In the genomic region with DNA sequence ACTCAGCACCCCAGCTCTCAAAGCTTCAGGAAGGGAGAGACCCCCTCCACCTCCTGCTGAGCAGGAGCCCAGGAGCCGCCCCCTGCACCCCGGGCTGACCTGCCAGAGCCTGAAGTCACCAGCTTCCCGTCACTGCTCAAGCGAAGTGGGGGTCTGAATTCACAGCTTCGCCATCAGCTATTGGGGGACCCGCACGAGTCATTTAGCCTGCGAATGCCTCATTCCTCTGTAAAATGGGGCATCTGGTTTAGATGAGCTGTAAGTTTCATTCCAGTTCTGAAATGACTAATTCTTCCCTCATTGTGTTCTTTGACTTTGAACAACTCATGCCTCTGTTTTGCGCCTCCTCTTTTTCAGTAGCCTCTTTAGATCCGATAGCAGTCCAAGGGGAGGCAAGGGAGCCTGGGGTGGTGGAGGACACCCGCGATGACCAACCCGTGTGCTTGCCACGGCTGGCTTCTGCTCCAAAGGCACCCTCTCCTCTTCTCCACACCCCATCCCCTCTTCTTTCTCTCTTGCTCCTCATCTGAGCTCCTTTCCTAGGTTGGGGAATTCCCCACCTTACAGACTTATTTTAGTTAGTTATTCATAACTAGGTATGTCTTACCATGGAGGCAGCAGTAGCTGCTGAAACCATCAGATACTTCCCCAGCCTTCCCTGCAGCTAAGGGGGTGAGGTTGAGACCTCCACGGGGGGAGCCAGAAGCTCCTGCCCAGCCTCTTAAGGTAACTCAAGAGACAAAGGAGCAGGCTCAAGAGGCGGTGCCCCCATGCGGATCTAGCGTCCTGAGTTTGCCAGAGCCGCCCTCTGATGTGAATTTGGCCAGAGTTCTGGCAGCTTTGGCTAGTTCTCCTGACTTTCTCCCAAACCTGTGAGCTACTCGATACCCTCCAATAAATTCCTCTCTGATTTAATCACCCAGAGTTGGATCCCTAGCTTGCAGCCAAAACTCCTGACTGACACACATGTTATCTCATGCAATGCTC, we compare ENCODE assay signal across 8 cellular contexts. TPM values are rescaled to one million over a fixed set of nuclear protein-coding genes. Genes with fewer than 3 reads are reported as not detected.
DNase-seq lines count a peak whose midpoint lies in the region; ATAC-seq and TF ChIP-seq lines count a peak whose summit lies in the region.

No MANE protein-coding gene starts in this region.

- peaks cover 71% of the 10 kb centered on the region for H3K4me1 Mint-ChIP-seq in stimulated activated effector memory CD8-positive, alpha-beta T cell treated with anti-CD3 and anti-CD28 coated beads, Interleukin-12 subunit alpha, Interleukin-12 subunit beta, amount 100 ng/mL, for 72 hours

- H3K9me1 ChIP-seq in IMR-90 (ENCODE audit: insufficient read depth, low read length), result peaks cover 8% of the 10 kb centered on the region

- TF ChIP-seq CTCF in AG09309 (IDR thresholded peaks at IDR 0.05; ENCODE audit: control insufficient read depth, insufficient read depth, low read depth, low read length, missing control alignments) (peak; percentile 15), IMR-90 (conservative IDR thresholded peaks at IDR 0.05; ENCODE audit: low read depth, low read length) (0 out of 2 replicates have a peak, but pooled peaks have one; percentile 2), astrocyte of the cerebellum (IDR thresholded peaks at IDR 0.05; ENCODE audit: low read depth, low read length, missing control alignments) (no peak)

- TF ChIP-seq POLR2A in IMR-90 (IDR thresholded peaks at IDR 0.05; ENCODE audit: low read depth, low read length), result peak; percentile 42; the same call in 1 of the 2 replicates

- peak; percentile 40 for DNase-seq in AG09309 (ENCODE audit: low read depth)
- DNase-seq in IMR-90, result peak; percentile 86
- DNase-seq in astrocyte of the cerebellum (ENCODE audit: low read depth), result peak; percentile 41
- DNase-seq in stimulated activated effector memory CD8-positive, alpha-beta T cell treated with anti-CD3 and anti-CD28 coated beads, Interleukin-12 subunit alpha, Interleukin-12 subunit beta, amount 100 ng/mL, for 72 hours (ENCODE audit: low spot score in 2 of 2), result peak; percentile 41 to 83
- no peak for DNase-seq in COR-L47 (lab: John Stamatoyannopoulos, UW)
- DNase-seq in mesenteric fat pad (ENCODE audit: low spot score), result no peak
- no peak for DNase-seq in DMS114 treated with DMSO at 0.1 percent for 48 hours (lab: John Stamatoyannopoulos, UW; ENCODE audit: unreplicated experiment)

- H3K14ac ChIP-seq in IMR-90 (replicated peaks; ENCODE audit: low read depth, low read length), result peak overlapping the region; percentile 56

- WGBS in IMR-90 (ENCODE audit: extremely low coverage in 2 of 2, insufficient read length in 1 of 2), 2 experiments, result 60% methylated on average over 4 of the region's 20 CpGs; no CpG with 5 or more reads in 1 of the 2 experiments

- ATAC-seq in GM19455 (IDR thresholded peaks at IDR 0.05; ENCODE audit: unreplicated experiment) (peak; percentile 56), IMR-90 (ENCODE audit: low read depth) (peak; percentile 75)
- ATAC-seq in stimulated activated effector memory CD8-positive, alpha-beta T cell treated with anti-CD3 and anti-CD28 coated beads, Interleukin-12 subunit alpha, Interleukin-12 subunit beta, amount 100 ng/mL, for 72 hours, result peak; percentile 89

- H4K5ac ChIP-seq in IMR-90 (ENCODE audit: low read depth, low read length), result peak overlapping the region; percentile 5; the same call in 1 of the 2 replicates

- H3K4me1 ChIP-seq in IMR-90 (ENCODE audit: control insufficient read depth, insufficient read depth, low read length), result peaks cover 16% of the 10 kb centered on the region

- peak overlapping the region; percentile 17; the same call in 1 of the 2 replicates for H3K18ac ChIP-seq in IMR-90 (ENCODE audit: low read depth, low read length)

- TF ChIP-seq RAD21 in IMR-90 (IDR thresholded peaks at IDR 0.05; ENCODE audit: low read length), result no peak

- H3K9ac ChIP-seq in IMR-90 (ENCODE audit: low read depth, low read length), result no peak overlapping the region

- peak overlapping the region; percentile 65 for H3K4ac ChIP-seq in IMR-90 (ENCODE audit: low read depth, low read length)

- H3K4me2 ChIP-seq in IMR-90 (ENCODE audit: low read depth, low read length), result peak overlapping the region; percentile 56

- no peaks in the 10 kb centered on the region for H3K27me3 ChIP-seq in IMR-90 (ENCODE audit: control insufficient read depth, insufficient read depth, low read length)

- H4K20me1 ChIP-seq in IMR-90 (ENCODE audit: insufficient read depth, low read length), result 0 out of 2 replicates have a peak, but pooled peaks cover 3% of the 10 kb centered on the region

- no peak overlapping the region for H3K4me3 ChIP-seq in AG09309 (ENCODE audit: control insufficient read depth, low read depth, low read length)
- H3K4me3 ChIP-seq in IMR-90 (ENCODE audit: insufficient read depth, low read depth, low read length), result no peak overlapping the region
- H3K4me3 ChIP-seq in astrocyte of the cerebellum (ENCODE audit: low read depth, low read length), result no peak overlapping the region

- H3K27ac Mint-ChIP-seq in stimulated activated effector memory CD8-positive, alpha-beta T cell treated with anti-CD3 and anti-CD28 coated beads, Interleukin-12 subunit alpha, Interleukin-12 subunit beta, amount 100 ng/mL, for 72 hours, result peak overlapping the region; percentile 84

- H3K9me3 ChIP-seq in IMR-90 (ENCODE audit: control insufficient read depth, insufficient read depth, low read length), result no peaks in the 10 kb centered on the region

- POLR2A ChIA-PET in IMR-90 (lab: Charles Lee; ENCODE audit: unreplicated experiment), result no interaction called here

- intact Hi-C loops in IMR-90 (cut with micrococcal nuclease), result no loop called here

- dilution Hi-C loops in IMR-90 (cut with HindIII; ENCODE audit: low sequenced_read_pairs, unreplicated experiment), result no loop called here

- peak overlapping the region; percentile 52 for H2AK5ac ChIP-seq in IMR-90 (ENCODE audit: low read depth, low read length)

- peak overlapping the region; percentile 46; the same call in 1 of the 3 replicates for H2BK15ac ChIP-seq in IMR-90 (ENCODE audit: low read depth, low read length)

- peak overlapping the region; percentile 10; the same call in 1 of the 2 replicates for H3K27ac ChIP-seq in IMR-90 (ENCODE audit: insufficient read depth, low read length)

- H3K4me3 Mint-ChIP-seq in stimulated activated effector memory CD8-positive, alpha-beta T cell treated with anti-CD3 and anti-CD28 coated beads, Interleukin-12 subunit alpha, Interleukin-12 subunit beta, amount 100 ng/mL, for 72 hours, result peak overlapping the region; percentile 71

- H3K79me1 ChIP-seq in IMR-90 (ENCODE audit: low read depth in 1 of 2, low read length in 2 of 2), result no peaks in the 10 kb centered on the region; a peak in 1 of 4 replicates

- in situ Hi-C loops in IMR-90 (cut with MboI; ENCODE audit: low sequenced_read_pairs), result loop anchor here (25.0 kb wide), 1 partner anchor 626 kb away; no protein-coding TSS in a partner anchor
- in situ Hi-C loops in astrocyte of the cerebellum (cut with HindIII; ENCODE audit: low sequenced_read_pairs), result no loop called here

- H3K23ac ChIP-seq in IMR-90 (ENCODE audit: low read depth, low read length), result no peak overlapping the region

- H3K36me3 Mint-ChIP-seq in stimulated activated effector memory CD8-positive, alpha-beta T cell treated with anti-CD3 and anti-CD28 coated beads, Interleukin-12 subunit alpha, Interleukin-12 subunit beta, amount 100 ng/mL, for 72 hours, result peaks cover 22% of the 10 kb centered on the region

- peak overlapping the region; percentile 62 for H2BK5ac ChIP-seq in IMR-90 (ENCODE audit: low read depth, low read length, poor library complexity, severe bottlenecking)

- peak overlapping the region; percentile 43 for H4K91ac ChIP-seq in IMR-90 (ENCODE audit: insufficient read depth, low read depth, low read length)

- H2AK9ac ChIP-seq in IMR-90 (replicated peaks; ENCODE audit: low read depth, low read length, poor library complexity), result peak overlapping the region; percentile 38

- no peaks in the 10 kb centered on the region for H3K9me3 Mint-ChIP-seq in stimulated activated effector memory CD8-positive, alpha-beta T cell treated with anti-CD3 and anti-CD28 coated beads, Interleukin-12 subunit alpha, Interleukin-12 subunit beta, amount 100 ng/mL, for 72 hours

- H2AFZ ChIP-seq in IMR-90 (replicated peaks; ENCODE audit: low read length, poor library complexity), result peak overlapping the region; percentile 80

- peak overlapping the region; percentile 36 to 41; a peak in 3 of 4 replicates for H4K8ac ChIP-seq in IMR-90 (ENCODE audit: low read depth in 2 of 2, low read length in 2 of 2)

- H3K56ac ChIP-seq in IMR-90 (ENCODE audit: extremely low read depth, insufficient read depth, low read length), result no peak overlapping the region

- H2BK20ac ChIP-seq in IMR-90 (ENCODE audit: low read depth, low read length), result peak overlapping the region; percentile 61

- peak overlapping the region; percentile 66 for H2BK120ac ChIP-seq in IMR-90 (ENCODE audit: low read depth, low read length)

- CTCF ChIA-PET in IMR-90 (lab: Yijun Ruan, JAX), result interaction anchor here (0.6 to 1.6 kb wide), 5 partner anchors 23 to 859 kb away, joined by 3 to 5 read pairs (median 4); partner anchors contain the start of gene PFKFB3

- no TSS peak for BruUV-seq in IMR-90 (replicated peaks; lab: Mats Ljungman, UMichigan)

- H3K36me3 ChIP-seq in IMR-90 (ENCODE audit: control insufficient read depth, insufficient read depth, low read length), result no peaks in the 10 kb centered on the region

TF ChIP-seq in IMR-90, 13 proteins besides CTCF, POLR2A, EP300 and RAD21:
- no peak for TF ChIP-seq SMC3 (IDR thresholded peaks at IDR 0.05; ENCODE audit: low read depth, low read length)
- TF ChIP-seq CHD1 (IDR thresholded peaks at IDR 0.05; ENCODE audit: low read depth, low read length), result no peak
- peak; percentile 54 for TF ChIP-seq FOS (IDR thresholded peaks at IDR 0.05; ENCODE audit: low read depth, low read length)
- no peak for TF ChIP-seq MXI1 (IDR thresholded peaks at IDR 0.05; ENCODE audit: borderline replicate concordance, low read depth, low read length)
- TF ChIP-seq BHLHE40 (IDR thresholded peaks at IDR 0.05; ENCODE audit: low read depth, low read length), result peak; percentile 54
- peak; percentile 42 for TF ChIP-seq RCOR1 (IDR thresholded peaks at IDR 0.05; ENCODE audit: insufficient replicate concordance, low read length)
- no peak for TF ChIP-seq NFE2L2 (IDR thresholded peaks at IDR 0.05; ENCODE audit: low read depth, low read length)

RNA-seq across cellular contexts. Expression of gene RBM17, which starts 47.7 kb away (rescaled TPM):
- total RNA-seq in IMR-90 (2012; rRNA removed) (24.6 and 35.6 TPM in 2 replicates), mesenteric fat pad (137 TPM)
- 42.9 and 56.7 TPM in 2 replicates for polyA plus RNA-seq in IMR-90 (2012; rRNA removed)
- 9.1 and 9.6 TPM in 2 replicates for polyA plus RNA-seq in IMR-90 (2012; cell fraction: cytosol; rRNA removed)
- 38.8 and 95.6 TPM in 2 replicates for polyA plus RNA-seq in IMR-90 (2012; cell fraction: nucleus; rRNA removed; ENCODE audit: low replicate concordance)

Comparison
In these comparisons a context has a peak if more than half of its experiments do, and no peak if none do; other contexts are left out.
1. DNase-seq: peak in AG09309 (single experiment), IMR-90 (single experiment), astrocyte of the cerebellum (single experiment) and stimulated activated effector memory CD8-positive, alpha-beta T cell treated with anti-CD3 and anti-CD28 coated beads, Interleukin-12 subunit alpha, Interleukin-12 subunit beta, amount 100 ng/mL, for 72 hours (2 of 2); none in COR-L47 (single experiment), mesenteric fat pad (single experiment) and DMS114 treated with DMSO at 0.1 percent for 48 hours (single experiment).
2. Peak in every context shown above with its lines, with median percentiles within 50 percentile points of each other: ATAC-seq.